In genomic region chr7:66668112-66668511, GRCh38 we compare ENCODE assay signal across 13 cellular contexts.
"Had no signal": no experiment of that assay in that cellular context is flagged by ENCODE, and none has a peak within 500 bp of the region (broad histone marks: within the 10 kb centered on the region; RNA-seq: fewer than 3 reads in every experiment).

No MANE protein-coding gene starts in this region.

- DNase-seq: activated CD4-positive, CD25-positive, alpha-beta regulatory T cell; left ventricle myocardium inferior; naive thymus-derived CD8-positive, alpha-beta T cell; small intestine; stimulated activated CD4-positive, alpha-beta T cell treated with anti-CD3 and anti-CD28 coated beads, Interleukin-4, amount 100 ng/mL, for 24 hours; stimulated activated naive CD4-positive, alpha-beta T cell; SW 1271 had no signal

- H3K4me3 ChIP-seq: left ventricle myocardium inferior, right atrium auricular region, suprapubic skin had no signal

- H3K27ac Mint-ChIP-seq: T-helper 2 cell treated with Interferon-gamma antibody and Interleukin-4, amounts not matched to agents 5 μg/mL and 100 μg/mL, for 36 hours; type B pancreatic cell had no signal

- H3K9me3 Mint-ChIP-seq: naive thymus-derived CD8-positive, alpha-beta T cell; T-helper 2 cell treated with Interferon-gamma antibody and Interleukin-4, amounts not matched to agents 5 μg/mL and 100 μg/mL, for 36 hours; type B pancreatic cell had no signal

- H3K4me3 Mint-ChIP-seq: naive thymus-derived CD8-positive, alpha-beta T cell; T-helper 2 cell treated with Interferon-gamma antibody and Interleukin-4, amounts not matched to agents 5 μg/mL and 100 μg/mL, for 36 hours; type B pancreatic cell had no signal

- H3K4me1 ChIP-seq: left ventricle myocardium inferior, right atrium auricular region had no signal

- H3K9me3 ChIP-seq: left ventricle myocardium inferior, neutrophil, right atrium auricular region, suprapubic skin had no signal

- H3K27me3 Mint-ChIP-seq: naive thymus-derived CD8-positive, alpha-beta T cell; type B pancreatic cell had no signal

- ATAC-seq: esophagus mucosa; naive thymus-derived CD8-positive, alpha-beta T cell had no signal

- H3K27me3 ChIP-seq: neutrophil, right atrium auricular region, suprapubic skin had no signal

- H3K27ac ChIP-seq: neutrophil, right atrium auricular region, suprapubic skin had no signal
